ENCODE assay signal across 20 cellular contexts in the genomic region with DNA sequence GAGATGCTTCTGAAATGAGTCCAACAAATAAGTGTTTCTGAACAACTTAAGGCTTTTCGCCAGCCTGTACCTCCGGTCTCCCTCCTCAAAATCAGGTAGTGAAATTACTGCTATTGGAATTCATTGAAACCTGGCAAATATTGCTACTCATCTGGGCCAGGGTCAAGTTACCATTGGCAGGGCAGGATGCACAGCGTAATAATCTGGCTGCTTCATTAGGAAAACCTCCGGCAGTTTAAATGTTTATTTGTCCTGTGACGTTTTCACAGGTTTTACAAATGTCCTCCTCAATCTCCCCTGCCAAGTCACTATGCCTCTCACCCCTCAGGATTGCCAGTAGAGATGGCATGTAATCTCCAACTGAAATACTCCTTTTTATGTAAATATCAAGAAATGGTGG.
"Had no signal": no experiment of that assay in that cellular context is flagged by ENCODE, and none has a peak within 500 bp of the region (broad histone marks: within the 10 kb centered on the region; RNA-seq: fewer than 3 reads in every experiment).

No MANE protein-coding gene starts in this region.

- DNase-seq: activated CD4-positive, alpha-beta T cell treated with anti-CD3 and anti-CD28 coated beads for 48 hours; activated CD4-positive, alpha-beta T cell treated with anti-CD3 and anti-CD28 coated beads, Interleukin-2, amount 50 U/mL, for 48 hours; activated CD4-positive, CD25-positive, alpha-beta regulatory T cell treated with anti-CD3 and anti-CD28 coated beads, Interleukin-2, amount 50 U/mL, for 72 hours; activated CD8-positive, alpha-beta memory T cell treated with anti-CD3 and anti-CD28 coated beads, Interleukin-2, amount 10 ng/mL, durations not matched to agents 7 days and 5 days; activated effector memory CD4-positive, alpha-beta T cell treated with anti-CD3 and anti-CD28 coated beads, Interleukin-2, amount 50 U/mL, for 16 hours; activated naive CD4-positive, alpha-beta T cell treated with Interleukin-2 at 50 U/mL for 16 hours; activated T-cell treated with anti-CD3 and anti-CD28 coated beads, Interleukin-2, amount 50 U/mL, for 24 hours; amygdala; Karpas-422; MM.1S; NCI-H1105 treated with DMSO at 0.1 percent for 48 hours; NCI-H1436 treated with DMSO at 0.1 percent for 48 hours; NCI-H187; NCI-H2081; NCI-H446; PC-9; SIG-M5; T-helper 1 cell had no signal

- H3K27me3 ChIP-seq: cardiac muscle cell had no signal

- H3K27ac ChIP-seq: cardiac muscle cell, PC-9 had no signal

- ATAC-seq: activated CD8-positive, alpha-beta memory T cell treated with anti-CD3 and anti-CD28 coated beads, Interleukin-2, amount 10 ng/mL, durations not matched to agents 7 days and 5 days; K562 had no signal

- H3K36me3 ChIP-seq: cardiac muscle cell had no signal

- H3K4me3 ChIP-seq: cardiac muscle cell, K562, PC-9 had no signal

- H2AFZ ChIP-seq: PC-9 had no signal

- H3K4me2 ChIP-seq: PC-9 had no signal
